25 cellular contexts compared by ENCODE assay signal in the genomic region with DNA sequence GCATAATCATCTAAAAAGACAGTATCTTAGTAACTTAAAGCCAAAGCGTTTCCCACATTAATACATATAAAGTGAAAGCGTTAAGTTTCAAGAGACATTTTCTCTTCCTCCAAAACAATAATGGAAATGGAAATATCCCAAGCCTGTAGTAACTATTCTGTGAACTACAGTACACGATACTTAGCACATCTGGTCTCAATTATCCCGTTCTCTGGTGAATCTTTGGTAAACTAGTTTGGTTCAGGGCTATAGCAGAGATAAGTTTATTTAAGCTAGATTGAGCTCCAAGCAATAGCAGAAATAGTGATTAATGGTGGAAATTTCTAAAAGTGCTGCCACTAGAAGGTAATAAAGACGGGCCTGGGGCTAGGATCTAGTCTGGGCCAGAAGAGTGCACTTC. TPM values are rescaled to one million over a fixed set of nuclear protein-coding genes. Genes with fewer than 3 reads are reported as not detected.
DNase-seq lines count a peak whose midpoint lies in the region; ATAC-seq and TF ChIP-seq lines count a peak whose summit lies in the region.
"Had no signal": no experiment of that assay in that cellular context is flagged by ENCODE, and none has a peak within 500 bp of the region (broad histone marks: within the 10 kb centered on the region; RNA-seq: fewer than 3 reads in every experiment).

No MANE protein-coding gene starts in this region.

- peak; percentile 66 for ATAC-seq in SK-N-SH treated with all-trans-retinoic acid at 6 μM for 48 hours
- ATAC-seq: activated T-cell treated with anti-CD3 and anti-CD28 coated beads, Interleukin-2, amount 50 U/mL, for 4 hours; stimulated activated naive CD8-positive, alpha-beta T cell treated with anti-CD3 and anti-CD28 coated beads, Interleukin-15, Interleukin-2, amounts not matched to agents 100 U/mL and 50 U/mL, for 24 hours had no signal

- H3K27ac Mint-ChIP-seq in progenitor cell of endocrine pancreas, result peak overlapping the region; percentile 59
- H3K27ac Mint-ChIP-seq: activated naive CD8-positive, alpha-beta T cell treated with anti-CD3 and anti-CD28 coated beads, Interleukin-2, amount 10 ng/mL, durations not matched to agents 7 days and 5 days; CD4-positive, CD25-positive, alpha-beta regulatory T cell; memory B cell; neural progenitor cell had no signal

- H3K36me3 ChIP-seq in BE2C, result no peaks in the 10 kb centered on the region; the same call in 1 of the 2 replicates
- H3K36me3 ChIP-seq: colonic mucosa, neural progenitor cell, SJSA1, thoracic aorta, vagina had no signal

- no peaks in the 10 kb centered on the region for H3K27me3 Mint-ChIP-seq in progenitor cell of endocrine pancreas
- H3K27me3 Mint-ChIP-seq: activated naive CD8-positive, alpha-beta T cell treated with anti-CD3 and anti-CD28 coated beads, Interleukin-2, amount 10 ng/mL, durations not matched to agents 7 days and 5 days; CD4-positive, CD25-positive, alpha-beta regulatory T cell; memory B cell had no signal

- no peak overlapping the region for H3K4me3 Mint-ChIP-seq in progenitor cell of endocrine pancreas (ENCODE audit: low read depth)
- H3K4me3 Mint-ChIP-seq: activated naive CD8-positive, alpha-beta T cell treated with anti-CD3 and anti-CD28 coated beads, Interleukin-2, amount 10 ng/mL, durations not matched to agents 7 days and 5 days; activated T-cell treated with anti-CD3 and anti-CD28 coated beads, Interleukin-2, amount 50 U/mL, for 4 hours; CD4-positive, CD25-positive, alpha-beta regulatory T cell; memory B cell; neural progenitor cell had no signal

- no peak for DNase-seq in BE2C
- DNase-seq in fibroblast of the aortic adventitia (ENCODE audit: low read depth), result peak; percentile 59
- no peak for DNase-seq in progenitor cell of endocrine pancreas (ENCODE audit: low spot score, unreplicated experiment)
- DNase-seq in NCI-H2196 treated with DMSO at 0.1 percent for 48 hours (lab: John Stamatoyannopoulos, UW; ENCODE audit: unreplicated experiment), result no peak
- no peak for DNase-seq in NCI-H446 (lab: John Stamatoyannopoulos, UW)
- DNase-seq in HT-29 (ENCODE audit: low spot score), result no peak
- DNase-seq: activated CD4-positive, alpha-beta T cell treated with anti-CD3 and anti-CD28 coated beads, Interleukin-2, amount 50 U/mL, for 1 hour; activated CD4-positive, CD25-positive, alpha-beta regulatory T cell; activated gamma-delta T cell; activated T-cell treated with anti-CD3 and anti-CD28 coated beads, Interleukin-2, amount 50 U/mL, for 4 hours; effector CD8-positive, alpha-beta T cell; GF-D8 had no signal

- H3K4me3 ChIP-seq in BE2C (ENCODE audit: low read depth, low read length), result peak overlapping the region; percentile 22; the same call in 1 of the 2 replicates
- H3K4me3 ChIP-seq in fibroblast of the aortic adventitia (ENCODE audit: low read depth, low read length), result no peak overlapping the region
- H3K4me3 ChIP-seq: colonic mucosa, neural progenitor cell, SJSA1, smooth muscle cell had no signal

- TF ChIP-seq CTCF in BE2C (IDR thresholded peaks at IDR 0.05; ENCODE audit: low read depth, low read length) (no peak), fibroblast of the aortic adventitia (IDR thresholded peaks at IDR 0.05; ENCODE audit: insufficient read depth, low read length) (no peak), progenitor cell of endocrine pancreas (IDR thresholded peaks at IDR 0.05; ENCODE audit: unreplicated experiment) (no peak)

- peaks cover 49% of the 10 kb centered on the region for H3K4me1 Mint-ChIP-seq in progenitor cell of endocrine pancreas (ENCODE audit: low read depth)
- H3K4me1 Mint-ChIP-seq: memory B cell had no signal

- H3K9me3 Mint-ChIP-seq in progenitor cell of endocrine pancreas (ENCODE audit: low read depth), result no peaks in the 10 kb centered on the region
- H3K9me3 Mint-ChIP-seq: activated naive CD8-positive, alpha-beta T cell treated with anti-CD3 and anti-CD28 coated beads, Interleukin-2, amount 10 ng/mL, durations not matched to agents 7 days and 5 days; activated T-cell treated with anti-CD3 and anti-CD28 coated beads, Interleukin-2, amount 50 U/mL, for 4 hours; CD4-positive, CD25-positive, alpha-beta regulatory T cell; memory B cell; neural progenitor cell had no signal

- peaks cover 9% of the 10 kb centered on the region for H3K36me3 Mint-ChIP-seq in progenitor cell of endocrine pancreas (ENCODE audit: insufficient read depth)

- H3K9me3 ChIP-seq in BE2C, result no peaks in the 10 kb centered on the region
- H3K9me3 ChIP-seq: colonic mucosa, left lung, SJSA1, thoracic aorta, vagina had no signal

- no peaks in the 10 kb centered on the region for H3K27me3 ChIP-seq in BE2C
- H3K27me3 ChIP-seq: colonic mucosa, left lung, neural progenitor cell, SJSA1, vagina had no signal

- peaks cover 5% of the 10 kb centered on the region; the same call in 1 of the 2 replicates for H3K4me1 ChIP-seq in BE2C
- H3K4me1 ChIP-seq: neural progenitor cell, parathyroid adenoma had no signal

TF ChIP-seq in SK-N-SH treated with all-trans-retinoic acid at 6 μM for 48 hours, 23 proteins besides CTCF, POLR2A, EP300 and RAD21:
- TF ChIP-seq ZNF565 (CRISPR knock-in tag; conservative IDR thresholded peaks at IDR 0.05; ENCODE audit: low read depth) (no peak), ZC3H10 (CRISPR knock-in tag; IDR thresholded peaks at IDR 0.05) (no peak), CSDC2 (CRISPR knock-in tag; IDR thresholded peaks at IDR 0.05) (no peak), TCF4 (CRISPR knock-in tag; IDR thresholded peaks at IDR 0.05; ENCODE audit: borderline replicate concordance) (no peak), TOX (CRISPR knock-in tag; IDR thresholded peaks at IDR 0.05; ENCODE audit: borderline replicate concordance) (no peak), SNAI2 (CRISPR knock-in tag; IDR thresholded peaks at IDR 0.05) (no peak), ZNF8 (CRISPR knock-in tag; IDR thresholded peaks at IDR 0.05) (no peak), PPARA (CRISPR knock-in tag; IDR thresholded peaks at IDR 0.05; ENCODE audit: borderline replicate concordance) (no peak), ARNTL (CRISPR knock-in tag; IDR thresholded peaks at IDR 0.05; ENCODE audit: borderline replicate concordance, low read depth) (no peak), ISL1 (CRISPR knock-in tag; IDR thresholded peaks at IDR 0.05) (no peak), ZFP30 (CRISPR knock-in tag; IDR thresholded peaks at IDR 0.05) (no peak), GLIS3 (CRISPR knock-in tag; IDR thresholded peaks at IDR 0.05) (no peak), BACH2 (CRISPR knock-in tag; IDR thresholded peaks at IDR 0.05; ENCODE audit: borderline replicate concordance) (no peak), ESRRG (CRISPR knock-in tag; IDR thresholded peaks at IDR 0.05) (no peak)
- TF ChIP-seq, protein P1, sequence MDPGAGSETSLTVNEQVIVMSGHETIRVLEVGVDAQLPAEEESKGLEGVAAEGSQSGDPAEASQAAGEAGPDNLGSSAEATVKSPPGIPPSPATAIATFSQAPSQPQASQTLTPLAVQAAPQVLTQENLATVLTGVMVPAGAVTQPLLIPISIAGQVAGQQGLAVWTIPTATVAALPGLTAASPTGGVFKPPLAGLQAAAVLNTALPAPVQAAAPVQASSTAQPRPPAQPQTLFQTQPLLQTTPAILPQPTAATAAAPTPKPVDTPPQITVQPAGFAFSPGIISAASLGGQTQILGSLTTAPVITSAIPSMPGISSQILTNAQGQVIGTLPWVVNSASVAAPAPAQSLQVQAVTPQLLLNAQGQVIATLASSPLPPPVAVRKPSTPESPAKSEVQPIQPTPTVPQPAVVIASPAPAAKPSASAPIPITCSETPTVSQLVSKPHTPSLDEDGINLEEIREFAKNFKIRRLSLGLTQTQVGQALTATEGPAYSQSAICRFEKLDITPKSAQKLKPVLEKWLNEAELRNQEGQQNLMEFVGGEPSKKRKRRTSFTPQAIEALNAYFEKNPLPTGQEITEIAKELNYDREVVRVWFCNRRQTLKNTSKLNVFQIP (CRISPR knock-in tag; IDR thresholded peaks at IDR 0.05; ENCODE audit: borderline replicate concordance, low read depth), result no peak
- TF ChIP-seq, protein P2, sequence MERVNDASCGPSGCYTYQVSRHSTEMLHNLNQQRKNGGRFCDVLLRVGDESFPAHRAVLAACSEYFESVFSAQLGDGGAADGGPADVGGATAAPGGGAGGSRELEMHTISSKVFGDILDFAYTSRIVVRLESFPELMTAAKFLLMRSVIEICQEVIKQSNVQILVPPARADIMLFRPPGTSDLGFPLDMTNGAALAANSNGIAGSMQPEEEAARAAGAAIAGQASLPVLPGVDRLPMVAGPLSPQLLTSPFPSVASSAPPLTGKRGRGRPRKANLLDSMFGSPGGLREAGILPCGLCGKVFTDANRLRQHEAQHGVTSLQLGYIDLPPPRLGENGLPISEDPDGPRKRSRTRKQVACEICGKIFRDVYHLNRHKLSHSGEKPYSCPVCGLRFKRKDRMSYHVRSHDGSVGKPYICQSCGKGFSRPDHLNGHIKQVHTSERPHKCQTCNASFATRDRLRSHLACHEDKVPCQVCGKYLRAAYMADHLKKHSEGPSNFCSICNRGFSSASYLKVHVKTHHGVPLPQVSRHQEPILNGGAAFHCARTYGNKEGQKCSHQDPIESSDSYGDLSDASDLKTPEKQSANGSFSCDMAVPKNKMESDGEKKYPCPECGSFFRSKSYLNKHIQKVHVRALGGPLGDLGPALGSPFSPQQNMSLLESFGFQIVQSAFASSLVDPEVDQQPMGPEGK (CRISPR knock-in tag; IDR thresholded peaks at IDR 0.05; ENCODE audit: borderline replicate concordance), result no peak
- TF ChIP-seq, protein P3, sequence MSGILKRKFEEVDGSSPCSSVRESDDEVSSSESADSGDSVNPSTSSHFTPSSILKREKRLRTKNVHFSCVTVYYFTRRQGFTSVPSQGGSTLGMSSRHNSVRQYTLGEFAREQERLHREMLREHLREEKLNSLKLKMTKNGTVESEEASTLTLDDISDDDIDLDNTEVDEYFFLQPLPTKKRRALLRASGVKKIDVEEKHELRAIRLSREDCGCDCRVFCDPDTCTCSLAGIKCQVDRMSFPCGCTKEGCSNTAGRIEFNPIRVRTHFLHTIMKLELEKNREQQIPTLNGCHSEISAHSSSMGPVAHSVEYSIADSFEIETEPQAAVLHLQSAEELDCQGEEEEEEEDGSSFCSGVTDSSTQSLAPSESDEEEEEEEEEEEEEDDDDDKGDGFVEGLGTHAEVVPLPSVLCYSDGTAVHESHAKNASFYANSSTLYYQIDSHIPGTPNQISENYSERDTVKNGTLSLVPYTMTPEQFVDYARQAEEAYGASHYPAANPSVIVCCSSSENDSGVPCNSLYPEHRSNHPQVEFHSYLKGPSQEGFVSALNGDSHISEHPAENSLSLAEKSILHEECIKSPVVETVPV (CRISPR knock-in tag; IDR thresholded peaks at IDR 0.05), result no peak

RNA-seq across cellular contexts. Expression of a gene that starts 55.2 kb away (rescaled TPM):
- polyA plus RNA-seq in BE2C (2012; ENCODE audit: insufficient read depth, insufficient read length, low read depth), result 21.5 TPM
- total RNA-seq in fibroblast of the aortic adventitia (ENCODE audit: low replicate concordance) (70.7 and 130 TPM in 2 replicates), progenitor cell of endocrine pancreas (33.6 and 37.0 TPM in 2 replicates)
- total RNA-seq in HT-29 (2014; rRNA removed; shearing (Covaris generic)), result 11.8 and 20.2 TPM in 2 replicates
